In genomic region chr5:98307811-98308210, GRCh38 we compare ENCODE assay signal across 16 cellular contexts.
A peak's percentile ranks its signal among the peaks of the same experiment; 100 is the strongest.
DNase-seq lines count a peak whose midpoint lies in the region; ATAC-seq and TF ChIP-seq lines count a peak whose summit lies in the region.
"Had no signal": no experiment of that assay in that cellular context is flagged by ENCODE, and none has a peak within 500 bp of the region (broad histone marks: within the 10 kb centered on the region; RNA-seq: fewer than 3 reads in every experiment).

No MANE protein-coding gene starts in this region.

- intact Hi-C loops in esophagus muscularis mucosa (cut with DNase I) = no loop called here
- intact Hi-C loops in activated T-helper 2 cell treated with anti-CD3 and anti-CD28 coated beads, Interferon-gamma antibody, Interleukin-2, Interleukin-4, amounts not matched to agents 10 μg/mL and 5 μg/mL and 100 μg/mL, durations not matched to agents 14 hours and 24 hours and 36 hours (cut with micrococcal nuclease) = loop anchor here (5.0 kb wide), 1 partner anchor 76 kb away; no protein-coding TSS in a partner anchor

- H3K36me3 Mint-ChIP-seq in HFFc6 (ENCODE audit: low read depth) = peaks cover 26% of the 10 kb centered on the region
- no peaks in the 10 kb centered on the region for H3K36me3 Mint-ChIP-seq in activated T-helper 2 cell treated with anti-CD3 and anti-CD28 coated beads, Interferon-gamma antibody, Interleukin-2, Interleukin-4, amounts not matched to agents 10 μg/mL and 5 μg/mL and 100 μg/mL, durations not matched to agents 14 hours and 24 hours and 36 hours (ENCODE audit: low read depth)
- H3K36me3 Mint-ChIP-seq: CD8-positive, alpha-beta T cell; naive thymus-derived CD4-positive, alpha-beta T cell had no signal

- WGBS in esophagus muscularis mucosa = 78% methylated on average over 2 of the region's 2 CpGs

- TF ChIP-seq CTCF in HFFc6 (IDR thresholded peaks at IDR 0.05) (no peak), fibroblast of mammary gland (conservative IDR thresholded peaks at IDR 0.05; ENCODE audit: control insufficient read depth, insufficient read depth, low read depth, low read length) (no peak), esophagus muscularis mucosa (IDR thresholded peaks at IDR 0.05) (no peak)

- H3K9me3 ChIP-seq in esophagus muscularis mucosa = no peaks in the 10 kb centered on the region
- H3K9me3 ChIP-seq: right atrium auricular region had no signal

- no peaks in the 10 kb centered on the region for H3K36me3 ChIP-seq in esophagus muscularis mucosa
- H3K36me3 ChIP-seq: right atrium auricular region had no signal

- H3K4me3 Mint-ChIP-seq in HFFc6 = peak overlapping the region; percentile 49
- H3K4me3 Mint-ChIP-seq in activated T-helper 2 cell treated with anti-CD3 and anti-CD28 coated beads, Interferon-gamma antibody, Interleukin-2, Interleukin-4, amounts not matched to agents 10 μg/mL and 5 μg/mL and 100 μg/mL, durations not matched to agents 14 hours and 24 hours and 36 hours (ENCODE audit: low read depth) = no peak overlapping the region
- H3K4me3 Mint-ChIP-seq: activated B cell treated with CpG ODN at 0.5 μM for 24 hours; CD8-positive, alpha-beta T cell; naive thymus-derived CD4-positive, alpha-beta T cell had no signal

- peak; percentile 59 for ATAC-seq in SK-N-SH treated with all-trans-retinoic acid at 6 μM for 48 hours
- no peak for ATAC-seq in HG03521 (IDR thresholded peaks at IDR 0.05; ENCODE audit: unreplicated experiment)
- ATAC-seq: CD8-positive, alpha-beta T cell; naive thymus-derived CD4-positive, alpha-beta T cell had no signal

- H3K4me1 Mint-ChIP-seq in HFFc6 (ENCODE audit: low read depth) = peaks cover 60% of the 10 kb centered on the region
- H3K4me1 Mint-ChIP-seq in activated T-helper 2 cell treated with anti-CD3 and anti-CD28 coated beads, Interferon-gamma antibody, Interleukin-2, Interleukin-4, amounts not matched to agents 10 μg/mL and 5 μg/mL and 100 μg/mL, durations not matched to agents 14 hours and 24 hours and 36 hours (ENCODE audit: low read depth) = peaks cover 15% of the 10 kb centered on the region
- H3K4me1 Mint-ChIP-seq: activated B cell treated with CpG ODN at 0.5 μM for 24 hours had no signal

- no peak for TF ChIP-seq POLR2A in esophagus muscularis mucosa (IDR thresholded peaks at IDR 0.05; ENCODE audit: low read depth)

- no peaks in the 10 kb centered on the region; the same call in 1 of the 2 replicates for H3K9me3 Mint-ChIP-seq in HFFc6
- no peaks in the 10 kb centered on the region for H3K9me3 Mint-ChIP-seq in activated T-helper 2 cell treated with anti-CD3 and anti-CD28 coated beads, Interferon-gamma antibody, Interleukin-2, Interleukin-4, amounts not matched to agents 10 μg/mL and 5 μg/mL and 100 μg/mL, durations not matched to agents 14 hours and 24 hours and 36 hours
- H3K9me3 Mint-ChIP-seq: activated B cell treated with CpG ODN at 0.5 μM for 24 hours; CD8-positive, alpha-beta T cell; naive thymus-derived CD4-positive, alpha-beta T cell had no signal

- H3K27me3 Mint-ChIP-seq in HFFc6 (ENCODE audit: insufficient read depth) = no peaks in the 10 kb centered on the region; the same call in 1 of the 2 replicates
- peaks cover 5% of the 10 kb centered on the region for H3K27me3 Mint-ChIP-seq in activated T-helper 2 cell treated with anti-CD3 and anti-CD28 coated beads, Interferon-gamma antibody, Interleukin-2, Interleukin-4, amounts not matched to agents 10 μg/mL and 5 μg/mL and 100 μg/mL, durations not matched to agents 14 hours and 24 hours and 36 hours (ENCODE audit: low read depth)
- H3K27me3 Mint-ChIP-seq: activated B cell treated with CpG ODN at 0.5 μM for 24 hours had no signal

- peaks cover 0 to 9% (median 0%) of the 10 kb centered on the region in 4 donors for H3K4me1 ChIP-seq in esophagus muscularis mucosa
- H3K4me1 ChIP-seq: right atrium auricular region had no signal

- H3K27ac ChIP-seq in esophagus muscularis mucosa (replicated peaks in 1 of 4) = no peak overlapping the region
- H3K27ac ChIP-seq: dorsolateral prefrontal cortex, KMS-11, right atrium auricular region had no signal

- H3K4me3 ChIP-seq in fibroblast of mammary gland (ENCODE audit: control insufficient read depth, low read depth, low read length) (no peak overlapping the region), esophagus muscularis mucosa (no peak overlapping the region)
- H3K4me3 ChIP-seq: dorsolateral prefrontal cortex, right atrium auricular region had no signal

- no peaks in the 10 kb centered on the region for H3K27me3 ChIP-seq in esophagus muscularis mucosa
- H3K27me3 ChIP-seq: dorsolateral prefrontal cortex, right atrium auricular region had no signal

- peak overlapping the region; percentile 99 for H3K27ac Mint-ChIP-seq in HFFc6
- no peak overlapping the region for H3K27ac Mint-ChIP-seq in activated T-helper 2 cell treated with anti-CD3 and anti-CD28 coated beads, Interferon-gamma antibody, Interleukin-2, Interleukin-4, amounts not matched to agents 10 μg/mL and 5 μg/mL and 100 μg/mL, durations not matched to agents 14 hours and 24 hours and 36 hours
- H3K27ac Mint-ChIP-seq: activated B cell treated with CpG ODN at 0.5 μM for 24 hours; CD8-positive, alpha-beta T cell; naive thymus-derived CD4-positive, alpha-beta T cell had no signal

- no peak for TF ChIP-seq EP300 in esophagus muscularis mucosa (IDR thresholded peaks at IDR 0.05)

- peak; percentile 92 for DNase-seq in HFFc6
- peak; percentile 81 for DNase-seq in fibroblast of mammary gland (ENCODE audit: low read depth)
- peak; percentile 23 for DNase-seq in renal cortical epithelial cell (ENCODE audit: low read depth)
- no peak for DNase-seq in esophagus muscularis mucosa (ENCODE audit: extremely low spot score)
- no peak for DNase-seq in activated T-helper 2 cell treated with anti-CD3 and anti-CD28 coated beads, Interferon-gamma antibody, Interleukin-2, Interleukin-4, amounts not matched to agents 10 μg/mL and 5 μg/mL and 100 μg/mL, durations not matched to agents 14 hours and 24 hours and 36 hours (ENCODE audit: low spot score)
- no peak for DNase-seq in stimulated activated CD4-positive, alpha-beta T cell treated with anti-CD3 and anti-CD28 coated beads, Interleukin-2, amount 100 ng/mL, for 24 hours
- DNase-seq: activated B cell treated with CpG ODN at 0.5 μM for 24 hours; CD8-positive, alpha-beta T cell; dorsolateral prefrontal cortex; glutamatergic neuron; naive thymus-derived CD4-positive, alpha-beta T cell; NCI-H1930 had no signal

TF ChIP-seq in SK-N-SH treated with all-trans-retinoic acid at 6 μM for 48 hours, 23 proteins besides CTCF, POLR2A, EP300 and RAD21:
- TF ChIP-seq ISL1 (CRISPR knock-in tag; IDR thresholded peaks at IDR 0.05) (peak; percentile 37; the same call in 1 of the 2 replicates), POU6F1 (CRISPR knock-in tag; IDR thresholded peaks at IDR 0.05; ENCODE audit: borderline replicate concordance, low read depth) (no peak)
TF ChIP-seq in SK-N-SH treated with all-trans-retinoic acid at 6 μM for 48 hours: peak in this region for 1.

Comparison
In these comparisons a context has a peak if more than half of its experiments do, and no peak if none do; other contexts are left out.
1. DNase-seq: peak in HFFc6 (single experiment), fibroblast of mammary gland (single experiment) and renal cortical epithelial cell (single experiment); none in esophagus muscularis mucosa (single experiment), activated T-helper 2 cell treated with anti-CD3 and anti-CD28 coated beads, Interferon-gamma antibody, Interleukin-2, Interleukin-4, amounts not matched to agents 10 μg/mL and 5 μg/mL and 100 μg/mL, durations not matched to agents 14 hours and 24 hours and 36 hours (single experiment) and stimulated activated CD4-positive, alpha-beta T cell treated with anti-CD3 and anti-CD28 coated beads, Interleukin-2, amount 100 ng/mL, for 24 hours (0 of 2).